Comparison of ENCODE assay signal across 32 cellular contexts in the genomic region with DNA sequence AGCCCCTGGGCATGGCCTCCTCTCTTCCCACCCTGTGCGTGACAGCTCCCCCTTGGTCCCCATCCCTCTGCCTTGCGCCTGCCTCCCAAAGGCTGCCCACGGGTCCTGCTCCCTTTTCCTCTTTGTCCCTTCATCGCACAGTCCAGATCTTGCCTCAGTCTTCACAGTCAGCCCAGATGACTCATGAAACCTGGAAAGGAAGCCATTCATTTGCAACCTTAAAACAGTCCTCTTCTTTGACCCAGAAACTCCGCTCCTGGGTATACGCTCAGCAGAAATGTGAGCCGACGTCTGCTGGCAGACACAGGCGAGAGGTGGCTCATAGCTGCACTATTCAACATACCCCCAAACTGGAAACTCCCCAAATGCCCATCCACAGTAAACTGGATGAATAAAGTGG. TPM values are rescaled to one million over a fixed set of nuclear protein-coding genes. Genes with fewer than 3 reads are reported as not detected.
A peak's percentile ranks its signal among the peaks of the same experiment; 100 is the strongest.
DNase-seq lines count a peak whose midpoint lies in the region; ATAC-seq and TF ChIP-seq lines count a peak whose summit lies in the region.
"Had no signal": no experiment of that assay in that cellular context is flagged by ENCODE, and none has a peak within 500 bp of the region (broad histone marks: within the 10 kb centered on the region; RNA-seq: fewer than 3 reads in every experiment).

No MANE protein-coding gene starts in this region.

- H3K27me3 ChIP-seq in PC-9 (ENCODE audit: insufficient read depth, low read depth) (peaks cover 49% of the 10 kb centered on the region), osteoblast (ENCODE audit: insufficient read depth, low read length) (peaks cover 3% of the 10 kb centered on the region), dorsolateral prefrontal cortex (peaks cover 0 to 11% (median 0%) of the 10 kb centered on the region in 45 donors)
- H3K27me3 ChIP-seq: right lobe of liver had no signal

- no peaks in the 10 kb centered on the region for H3K79me2 ChIP-seq in PC-9 (ENCODE audit: low read depth)
- H3K79me2 ChIP-seq in osteoblast (ENCODE audit: insufficient read depth, low read length): no peaks in the 10 kb centered on the region
- H3K79me2 ChIP-seq: parathyroid adenoma had no signal

- 0 out of 2 replicates have a peak, but pooled peaks cover 3% of the 10 kb centered on the region for H3F3A ChIP-seq in PC-9 (ENCODE audit: insufficient read depth, low read depth)

- intact Hi-C loops in PC-9 (cut with micrococcal nuclease; ENCODE audit: unreplicated experiment): no loop called here
- intact Hi-C loops in dorsolateral prefrontal cortex (cut with DNase I): no loop called here
- intact Hi-C loops in activated CD4-positive, alpha-beta T cell treated with anti-CD3 and anti-CD28 coated beads, Interleukin-2, amount 10 ng/mL, durations not matched to agents 24 days and 14 days (cut with micrococcal nuclease): no loop called here

- TF ChIP-seq CTCF in AG10803 (conservative IDR thresholded peaks at IDR 0.05; ENCODE audit: low read length) (no peak), PC-9 (conservative IDR thresholded peaks at IDR 0.05) (no peak), osteoblast (IDR thresholded peaks at IDR 0.05; ENCODE audit: extremely low read depth, low read depth, low read length) (no peak), dorsolateral prefrontal cortex (IDR thresholded peaks at IDR 0.05 in 54 of 56, conservative IDR thresholded peaks at IDR 0.05 in 2 of 56; ENCODE audit: low read depth in 1 of 56, partially characterized antibody in 56 of 56) (no peak)

- no peaks in the 10 kb centered on the region for H3K9me2 ChIP-seq in PC-9 (ENCODE audit: insufficient read depth)

- H3K4me1 ChIP-seq in PC-9 (replicated peaks; ENCODE audit: insufficient read depth) (0 out of 2 replicates have a peak, but pooled peaks cover 7% of the 10 kb centered on the region), osteoblast (ENCODE audit: insufficient read depth, low read length) (peaks cover 2% of the 10 kb centered on the region)
- H3K4me1 ChIP-seq: gastrocnemius medialis, parathyroid adenoma, right lobe of liver, transverse colon had no signal

- H3K36me3 ChIP-seq in PC-9 (ENCODE audit: low read depth) (no peaks in the 10 kb centered on the region), osteoblast (ENCODE audit: insufficient read depth, low read length) (no peaks in the 10 kb centered on the region)
- H3K36me3 ChIP-seq: gastrocnemius medialis, right lobe of liver, transverse colon had no signal

- no peaks in the 10 kb centered on the region for H3K36me3 Mint-ChIP-seq in activated CD4-positive, alpha-beta T cell treated with anti-CD3 and anti-CD28 coated beads, Interleukin-2, amount 10 ng/mL, durations not matched to agents 24 days and 14 days (ENCODE audit: low read depth)
- H3K36me3 Mint-ChIP-seq: activated CD8-positive, alpha-beta memory T cell treated with anti-CD3 and anti-CD28 coated beads, Interleukin-2, amount 10 ng/mL, durations not matched to agents 7 days and 5 days; activated naive CD4-positive, alpha-beta T cell treated with anti-CD3 and anti-CD28 coated beads, Interleukin-2, amount 10 ng/mL, durations not matched to agents 7 days and 5 days; mesothelial cell of epicardium; naive thymus-derived CD8-positive, alpha-beta T cell had no signal

- H3K9me3 ChIP-seq in PC-9 (ENCODE audit: insufficient read depth, low read depth) (no peaks in the 10 kb centered on the region), osteoblast (ENCODE audit: low read depth, low read length) (no peaks in the 10 kb centered on the region)
- H3K9me3 ChIP-seq: gastrocnemius medialis, right lobe of liver, transverse colon had no signal

- H2AFZ ChIP-seq in PC-9 (no peak overlapping the region), osteoblast (ENCODE audit: low read length) (no peak overlapping the region)
- H2AFZ ChIP-seq: parathyroid adenoma had no signal

- H3K4me3 ChIP-seq in AG10803 (ENCODE audit: low read length) (no peak overlapping the region), PC-9 (no peak overlapping the region), osteoblast (ENCODE audit: insufficient read depth, low read length) (no peak overlapping the region), dorsolateral prefrontal cortex (no peak overlapping the region)
- H3K4me3 ChIP-seq: gastrocnemius medialis, GM12878, right lobe of liver, transverse colon had no signal

- H3K9me3 Mint-ChIP-seq in activated CD4-positive, alpha-beta T cell treated with anti-CD3 and anti-CD28 coated beads, Interleukin-2, amount 10 ng/mL, durations not matched to agents 24 days and 14 days: no peaks in the 10 kb centered on the region
- H3K9me3 Mint-ChIP-seq: activated naive CD4-positive, alpha-beta T cell treated with anti-CD3 and anti-CD28 coated beads, Interleukin-2, amount 10 ng/mL, durations not matched to agents 7 days and 5 days; activated T-cell treated with anti-CD3 and anti-CD28 coated beads, Interleukin-2, amount 50 U/mL, for 72 hours; dendritic cell treated with granulocyte-macrophage colony-stimulating factor and Interleukin-4, amounts not matched to agents 40 ng/mL and 50 ng/mL, for 4 days; mesothelial cell of epicardium; naive thymus-derived CD8-positive, alpha-beta T cell; stimulated activated naive CD8-positive, alpha-beta T cell treated with anti-CD3 and anti-CD28 coated beads, Interleukin-15, amount 100 ng/mL, for 72 hours had no signal

- H3K4me3 Mint-ChIP-seq in activated CD4-positive, alpha-beta T cell treated with anti-CD3 and anti-CD28 coated beads, Interleukin-2, amount 10 ng/mL, durations not matched to agents 24 days and 14 days: no peak overlapping the region
- H3K4me3 Mint-ChIP-seq: activated CD8-positive, alpha-beta memory T cell treated with anti-CD3 and anti-CD28 coated beads, Interleukin-2, amount 10 ng/mL, durations not matched to agents 7 days and 5 days; activated naive CD4-positive, alpha-beta T cell treated with anti-CD3 and anti-CD28 coated beads, Interleukin-2, amount 10 ng/mL, durations not matched to agents 7 days and 5 days; activated T-cell treated with anti-CD3 and anti-CD28 coated beads, Interleukin-2, amount 50 U/mL, for 72 hours; dendritic cell treated with granulocyte-macrophage colony-stimulating factor and Interleukin-4, amounts not matched to agents 40 ng/mL and 50 ng/mL, for 4 days; IgD-negative memory B cell; mesothelial cell of epicardium; naive thymus-derived CD8-positive, alpha-beta T cell; stimulated activated naive CD8-positive, alpha-beta T cell treated with anti-CD3 and anti-CD28 coated beads, Interleukin-15, amount 100 ng/mL, for 72 hours had no signal

- no peaks in the 10 kb centered on the region for H4K20me1 ChIP-seq in PC-9 (ENCODE audit: insufficient read depth)
- no peaks in the 10 kb centered on the region for H4K20me1 ChIP-seq in osteoblast (ENCODE audit: insufficient read depth, low read length)

- no peak overlapping the region for H3K27ac ChIP-seq in PC-9
- no peak overlapping the region for H3K27ac ChIP-seq in osteoblast (ENCODE audit: low read depth, low read length)
- H3K27ac ChIP-seq in dorsolateral prefrontal cortex: no peak overlapping the region
- H3K27ac ChIP-seq: gastrocnemius medialis, parathyroid adenoma, right lobe of liver, transverse colon had no signal

- no TSS peak for BruUV-seq in PC-9 (replicated peaks; lab: Mats Ljungman, UMichigan)

- DNase-seq in AG10803 (ENCODE audit: low read depth) (peak; percentile 5), PC-9 (peak in 1 of 2 experiments; percentile 48), fibroblast of gingiva (ENCODE audit: low read depth) (peak; percentile 27), osteoblast (ENCODE audit: insufficient read length, low spot score, missing footprints) (peak; percentile 92), dorsolateral prefrontal cortex (no peak), NCI-H2171 (lab: John Stamatoyannopoulos, UW) (no peak)
- no peak for DNase-seq in activated CD4-positive, alpha-beta T cell treated with anti-CD3 and anti-CD28 coated beads, Interleukin-2, amount 10 ng/mL, durations not matched to agents 24 days and 14 days
- DNase-seq: ACHN; activated CD4-positive, alpha-beta T cell treated with anti-CD3 and anti-CD28 coated beads, Interleukin-2, amount 50 U/mL, for 1 hour; activated CD8-positive, alpha-beta memory T cell treated with anti-CD3 and anti-CD28 coated beads, Interleukin-2, amount 10 ng/mL, durations not matched to agents 7 days and 5 days; activated naive CD4-positive, alpha-beta T cell treated with anti-CD3 and anti-CD28 coated beads, Interleukin-2, amount 10 ng/mL, durations not matched to agents 7 days and 5 days; activated T-cell treated with anti-CD3 and anti-CD28 coated beads, Interleukin-2, amount 50 U/mL, for 72 hours; central memory CD4-positive, alpha-beta T cell; DMS79 treated with DMSO at 0.1 percent for 48 hours; gastrocnemius medialis; HCEC 1CT; hippocampal formation; left ventricle myocardium superior; naive thymus-derived CD8-positive, alpha-beta T cell; NCI-H1417; NCI-H2081 treated with DMSO at 0.1 percent for 48 hours; NCI-H774; right lobe of liver; stimulated activated naive CD8-positive, alpha-beta T cell treated with anti-CD3 and anti-CD28 coated beads, Interleukin-15, amount 100 ng/mL, for 72 hours; T-helper 9 cell; transverse colon had no signal

- POLR2A ChIA-PET in PC-9 (lab: Charles Lee; ENCODE audit: unreplicated experiment): no interaction called here

- no peak overlapping the region for H3K27ac Mint-ChIP-seq in activated CD4-positive, alpha-beta T cell treated with anti-CD3 and anti-CD28 coated beads, Interleukin-2, amount 10 ng/mL, durations not matched to agents 24 days and 14 days
- H3K27ac Mint-ChIP-seq: activated CD8-positive, alpha-beta memory T cell treated with anti-CD3 and anti-CD28 coated beads, Interleukin-2, amount 10 ng/mL, durations not matched to agents 7 days and 5 days; activated naive CD4-positive, alpha-beta T cell treated with anti-CD3 and anti-CD28 coated beads, Interleukin-2, amount 10 ng/mL, durations not matched to agents 7 days and 5 days; activated T-cell treated with anti-CD3 and anti-CD28 coated beads, Interleukin-2, amount 50 U/mL, for 72 hours; dendritic cell treated with granulocyte-macrophage colony-stimulating factor and Interleukin-4, amounts not matched to agents 40 ng/mL and 50 ng/mL, for 4 days; IgD-negative memory B cell; mesothelial cell of epicardium; naive thymus-derived CD8-positive, alpha-beta T cell; stimulated activated naive CD8-positive, alpha-beta T cell treated with anti-CD3 and anti-CD28 coated beads, Interleukin-15, amount 100 ng/mL, for 72 hours had no signal

- CTCF ChIA-PET in PC-9 (lab: Charles Lee): no interaction called here

- ATAC-seq in HG03432 (IDR thresholded peaks at IDR 0.05; ENCODE audit: unreplicated experiment): no peak
- ATAC-seq: activated CD8-positive, alpha-beta memory T cell treated with anti-CD3 and anti-CD28 coated beads, Interleukin-2, amount 10 ng/mL, durations not matched to agents 7 days and 5 days; activated T-cell treated with anti-CD3 and anti-CD28 coated beads, Interleukin-2, amount 50 U/mL, for 72 hours; gastrocnemius medialis; GM12878; left ventricle myocardium superior; naive thymus-derived CD8-positive, alpha-beta T cell; right lobe of liver; stimulated activated naive CD8-positive, alpha-beta T cell treated with anti-CD3 and anti-CD28 coated beads, Interleukin-15, amount 100 ng/mL, for 72 hours had no signal

- H3K4me1 Mint-ChIP-seq in activated CD4-positive, alpha-beta T cell treated with anti-CD3 and anti-CD28 coated beads, Interleukin-2, amount 10 ng/mL, durations not matched to agents 24 days and 14 days: no peaks in the 10 kb centered on the region
- H3K4me1 Mint-ChIP-seq: activated CD8-positive, alpha-beta memory T cell treated with anti-CD3 and anti-CD28 coated beads, Interleukin-2, amount 10 ng/mL, durations not matched to agents 7 days and 5 days; activated naive CD4-positive, alpha-beta T cell treated with anti-CD3 and anti-CD28 coated beads, Interleukin-2, amount 10 ng/mL, durations not matched to agents 7 days and 5 days; mesothelial cell of epicardium; naive thymus-derived CD8-positive, alpha-beta T cell; stimulated activated naive CD8-positive, alpha-beta T cell treated with anti-CD3 and anti-CD28 coated beads, Interleukin-15, amount 100 ng/mL, for 72 hours had no signal

- H3K27me3 Mint-ChIP-seq in activated CD4-positive, alpha-beta T cell treated with anti-CD3 and anti-CD28 coated beads, Interleukin-2, amount 10 ng/mL, durations not matched to agents 24 days and 14 days: no peaks in the 10 kb centered on the region
- H3K27me3 Mint-ChIP-seq: activated CD8-positive, alpha-beta memory T cell treated with anti-CD3 and anti-CD28 coated beads, Interleukin-2, amount 10 ng/mL, durations not matched to agents 7 days and 5 days had no signal

- H3K4me2 ChIP-seq in PC-9: peak overlapping the region; percentile 23
- H3K4me2 ChIP-seq in osteoblast (ENCODE audit: insufficient read depth, low read length): no peak overlapping the region

RNA-seq across cellular contexts. Expression of gene PEPD, which starts 13.6 kb away (rescaled TPM):
- total RNA-seq in PC-9 (2021) (64.9 and 71.0 TPM in 2 replicates), osteoblast (82.8 and 87.9 TPM in 2 replicates), dorsolateral prefrontal cortex (10 to 100 TPM; 35.5 to 84.7 (median 59.0) TPM)
- 17.1 and 21.1 TPM in 2 replicates for total RNA-seq in activated CD4-positive, alpha-beta T cell treated with anti-CD3 and anti-CD28 coated beads, Interleukin-2, amount 10 ng/mL, durations not matched to agents 24 days and 14 days

Comparison
In these comparisons a context has a peak if more than half of its experiments do, and no peak if none do; other contexts are left out.
1. DNase-seq: peak in AG10803 (single experiment), fibroblast of gingiva (single experiment) and osteoblast (single experiment); none in dorsolateral prefrontal cortex (0 of 10), NCI-H2171 (single experiment) and activated CD4-positive, alpha-beta T cell treated with anti-CD3 and anti-CD28 coated beads, Interleukin-2, amount 10 ng/mL, durations not matched to agents 24 days and 14 days (single experiment).